ENCODE assay signal across 8 cellular contexts in genomic region chrX:155070663-155070974, GRCh38. TPM values are rescaled to one million over a fixed set of nuclear protein-coding genes. Genes with fewer than 3 reads are reported as not detected.
DNase-seq lines count a peak whose midpoint lies in the region; ATAC-seq and TF ChIP-seq lines count a peak whose summit lies in the region.

No MANE protein-coding gene starts in this region.

- H3K36me3 ChIP-seq in kidney epithelial cell (ENCODE audit: control insufficient read depth, insufficient read depth, low read length) (no peaks in the 10 kb centered on the region), testis (ENCODE audit: low read depth, missing control alignments) (no peaks in the 10 kb centered on the region)

- H3K36me3 Mint-ChIP-seq in activated naive CD8-positive, alpha-beta T cell treated with anti-CD3 and anti-CD28 coated beads, Interleukin-2, amount 50 U/mL, for 24 hours (ENCODE audit: low read depth), result peaks cover 30% of the 10 kb centered on the region

- H3K4me1 ChIP-seq in testis, result no peaks in the 10 kb centered on the region

- H3K9me3 ChIP-seq in testis, result no peaks in the 10 kb centered on the region

- TF ChIP-seq CTCF in 22Rv1 (IDR thresholded peaks at IDR 0.05) (no peak), kidney epithelial cell (IDR thresholded peaks at IDR 0.05; ENCODE audit: insufficient read depth, low read length, poor library complexity, severe bottlenecking) (no peak), testis (IDR thresholded peaks at IDR 0.05) (no peak)

- peak overlapping the region; percentile 79 for H3K27ac Mint-ChIP-seq in activated naive CD8-positive, alpha-beta T cell treated with anti-CD3 and anti-CD28 coated beads, Interleukin-2, amount 50 U/mL, for 24 hours

- 0 to 1% methylated on average over 9 to 16 of the region's 16 CpGs for WGBS in testis, 2 donors

- intact Hi-C loops in testis (cut with DNase I; ENCODE audit: low total_unique reads), result no loop called here

- ATAC-seq in GM19324 (IDR thresholded peaks at IDR 0.05; ENCODE audit: low FRiP score, unreplicated experiment), result peak; percentile 11
- peak; percentile 20 for ATAC-seq in HG03342 (IDR thresholded peaks at IDR 0.05; ENCODE audit: unreplicated experiment)
- no peak for ATAC-seq in activated naive CD8-positive, alpha-beta T cell treated with anti-CD3 and anti-CD28 coated beads, Interleukin-2, amount 50 U/mL, for 24 hours

- no peak for TF ChIP-seq POLR2A in testis (IDR thresholded peaks at IDR 0.05)

- no peaks in the 10 kb centered on the region for H3K9me3 Mint-ChIP-seq in activated naive CD8-positive, alpha-beta T cell treated with anti-CD3 and anti-CD28 coated beads, Interleukin-2, amount 50 U/mL, for 24 hours

- peaks cover 61% of the 10 kb centered on the region for H3K4me1 Mint-ChIP-seq in activated naive CD8-positive, alpha-beta T cell treated with anti-CD3 and anti-CD28 coated beads, Interleukin-2, amount 50 U/mL, for 24 hours

- H3K27me3 ChIP-seq in kidney epithelial cell (ENCODE audit: control insufficient read depth, insufficient read depth, low read length), result no peaks in the 10 kb centered on the region
- H3K27me3 ChIP-seq in testis, result no peaks in the 10 kb centered on the region

- DNase-seq in activated naive CD8-positive, alpha-beta T cell treated with anti-CD3 and anti-CD28 coated beads, Interleukin-2, amount 50 U/mL, for 24 hours, result no peak
- no peak for DNase-seq in kidney epithelial cell (ENCODE audit: low read depth)
- no peak for DNase-seq in testis
- no peak for DNase-seq in SIG-M5 treated with dmso at 0.1 percent for 504 hours (lab: John Stamatoyannopoulos, UW; ENCODE audit: unreplicated experiment)
- DNase-seq in NCI-H2171 treated with DMSO at 0.1 percent for 48 hours (lab: John Stamatoyannopoulos, UW), result no peak

- no peaks in the 10 kb centered on the region for H3K27me3 Mint-ChIP-seq in activated naive CD8-positive, alpha-beta T cell treated with anti-CD3 and anti-CD28 coated beads, Interleukin-2, amount 50 U/mL, for 24 hours

- H3K4me3 ChIP-seq in kidney epithelial cell (ENCODE audit: low read depth, low read length) (peak overlapping the region; percentile 59), testis (peak overlapping the region; percentile 58 to 70)

- H3K27ac ChIP-seq in 22Rv1 (peak overlapping the region; percentile 55), testis (peak overlapping the region; percentile 78 to 80)

- H3K4me3 Mint-ChIP-seq in activated naive CD8-positive, alpha-beta T cell treated with anti-CD3 and anti-CD28 coated beads, Interleukin-2, amount 50 U/mL, for 24 hours, result peak overlapping the region; percentile 90

RNA-seq across cellular contexts. Expression of gene CMC4, which starts 0.3 kb away (rescaled TPM):
- total RNA-seq in kidney epithelial cell (10.5 and 12.2 TPM in 2 replicates), testis (10 to 100 TPM; 25.4 to 29.8 TPM)
- polyA plus RNA-seq in testis (ENCODE audit: insufficient read depth, low read depth, low replicate concordance), result 8.5 TPM

RNA-seq across cellular contexts. Expression of gene MTCP1, which starts 0.3 kb away (rescaled TPM):
- 0.27 and 1.1 TPM in 2 replicates for total RNA-seq in kidney epithelial cell
- 10 to 100 TPM; 25.0 to 25.5 TPM for total RNA-seq in testis
- polyA plus RNA-seq in testis (ENCODE audit: insufficient read depth, low read depth, low replicate concordance), result 23.3 TPM

RNA-seq across cellular contexts. Expression of gene BRCC3, which starts 0.7 kb away (rescaled TPM):
- total RNA-seq in kidney epithelial cell, result 10.8 and 11.8 TPM in 2 replicates
- 1 to 10 TPM; 2.8 to 3.4 TPM for total RNA-seq in testis
- 1.4 TPM for polyA plus RNA-seq in testis (ENCODE audit: insufficient read depth, low read depth, low replicate concordance)

RNA-seq across cellular contexts. Expression of gene FUNDC2, which starts 44.0 kb away (rescaled TPM):
- total RNA-seq in kidney epithelial cell, result 29.9 and 43.7 TPM in 2 replicates
- total RNA-seq in testis, result 10 to 100 TPM; 65.0 to 71.7 TPM
- 104 TPM for polyA plus RNA-seq in testis (ENCODE audit: insufficient read depth, low read depth, low replicate concordance)

RNA-seq across cellular contexts. Expression of gene F8, which starts 48.1 kb away (rescaled TPM):
- total RNA-seq in kidney epithelial cell (3.1 and 3.3 TPM in 2 replicates), testis (10 to 100 TPM; 25.0 to 35.2 TPM)
- polyA plus RNA-seq in testis (ENCODE audit: insufficient read depth, low read depth, low replicate concordance), result 18.0 TPM

Comparison
In these comparisons a context has a peak if more than half of its experiments do, and no peak if none do; other contexts are left out.
1. RNA of gene MTCP1, which starts 0.3 kb away (total RNA-seq): 25.0 to 25.5 TPM in testis; 0.27 to 1.1 TPM in kidney epithelial cell; every median in the first group is over 10 times any median in the second.